In the genomic region with DNA sequence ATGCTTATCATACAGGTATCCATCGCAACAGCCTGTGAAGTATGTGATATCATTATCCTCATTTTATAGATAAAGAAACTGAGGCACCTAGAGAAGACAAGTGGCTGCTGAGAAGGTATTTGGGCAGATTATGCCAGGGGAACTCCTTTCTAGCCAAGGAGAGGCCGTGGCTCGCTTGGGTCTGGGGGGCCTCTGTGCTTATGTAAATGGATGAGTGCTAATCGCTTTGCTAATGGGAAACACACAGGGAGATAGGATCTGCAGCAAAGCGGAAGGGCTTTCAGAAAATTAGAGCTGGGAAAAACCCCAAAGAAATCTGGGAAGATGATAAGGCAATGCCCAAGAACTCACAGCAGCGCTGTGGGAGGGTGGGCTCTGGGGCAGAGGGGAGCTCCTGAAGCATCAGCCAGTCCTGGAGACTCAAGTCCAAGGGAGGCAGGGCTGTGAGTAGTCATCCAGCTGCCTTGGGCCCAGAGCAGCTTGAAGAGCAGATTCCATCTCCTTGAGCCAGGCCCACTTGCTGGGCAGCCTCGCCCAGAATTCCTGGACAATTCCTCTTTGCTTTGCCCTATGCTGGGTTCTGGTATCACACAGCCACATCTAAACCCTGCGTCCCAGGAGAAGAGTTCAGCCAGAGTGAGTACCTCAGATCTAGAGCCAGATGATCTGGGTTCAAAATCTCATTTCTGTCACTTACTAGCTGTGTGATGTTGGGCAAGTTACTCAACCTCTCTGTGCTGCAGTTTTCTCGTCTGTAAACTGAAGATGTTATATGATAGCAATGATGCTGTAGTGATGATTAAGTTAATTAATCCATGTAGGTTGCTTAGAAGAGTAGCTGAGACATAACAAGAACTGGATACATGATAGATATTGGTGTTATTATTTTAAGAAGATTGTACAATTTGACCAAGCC, we compare ENCODE assay signal across 1 cellular context.
TF ChIP-seq lines count a peak whose summit lies in the region.

No MANE protein-coding gene starts in this region.

TF ChIP-seq in SK-N-SH treated with all-trans-retinoic acid at 6 μM for 48 hours, 23 proteins besides CTCF, POLR2A, EP300 and RAD21 (continued from another document):
- no peak for TF ChIP-seq CSDC2 (CRISPR knock-in tag; IDR thresholded peaks at IDR 0.05)
- no peak for TF ChIP-seq ZNF70 (CRISPR knock-in tag; IDR thresholded peaks at IDR 0.05)
